ENCODE assay signal across 8 cellular contexts in genomic region chr6:108835218-108835850, GRCh38. TPM values are rescaled to one million over a fixed set of nuclear protein-coding genes. Genes with fewer than 3 reads are reported as not detected.
DNase-seq lines count a peak whose midpoint lies in the region; ATAC-seq and TF ChIP-seq lines count a peak whose summit lies in the region.

No MANE protein-coding gene starts in this region.

- ATAC-seq in GM18907 (IDR thresholded peaks at IDR 0.05; ENCODE audit: unreplicated experiment) (peak; percentile 84), HG03571 (IDR thresholded peaks at IDR 0.05; ENCODE audit: unreplicated experiment) (peak; percentile 69)
- ATAC-seq in effector memory CD8-positive, alpha-beta T cell (replicated peaks) = peak; percentile 85

- H3K18ac ChIP-seq in mesendoderm (ENCODE audit: low read length) = no peak overlapping the region

- H3K36me3 ChIP-seq in mesendoderm (ENCODE audit: control insufficient read depth, insufficient read depth, low read length) = no peaks in the 10 kb centered on the region

- peaks cover 26 to 36% of the 10 kb centered on the region in 2 donors for H3K4me1 Mint-ChIP-seq in effector memory CD8-positive, alpha-beta T cell (ENCODE audit: low read depth in 2 of 2)

- H3K27me3 Mint-ChIP-seq in effector memory CD8-positive, alpha-beta T cell = no peaks in the 10 kb centered on the region

- no peak overlapping the region for H3K4me2 ChIP-seq in mesendoderm (ENCODE audit: low read length)

- no peak overlapping the region for H3K4me3 Mint-ChIP-seq in effector memory CD8-positive, alpha-beta T cell

- H2BK5ac ChIP-seq in mesendoderm (ENCODE audit: low read length) = no peak overlapping the region

- H2AK5ac ChIP-seq in mesendoderm (ENCODE audit: low read length) = no peak overlapping the region

- H3K9me3 Mint-ChIP-seq in effector memory CD8-positive, alpha-beta T cell = no peaks in the 10 kb centered on the region

- TF ChIP-seq CTCF in AG09309 (IDR thresholded peaks at IDR 0.05; ENCODE audit: control insufficient read depth, insufficient read depth, low read depth, low read length, missing control alignments) = peak; percentile 93

- H3K27ac ChIP-seq in mesendoderm (ENCODE audit: low read depth, low read length) = no peak overlapping the region

- no peaks in the 10 kb centered on the region for H3K79me2 ChIP-seq in mesendoderm (ENCODE audit: control insufficient read depth, insufficient read depth, low read length)

- H3K27me3 ChIP-seq in mesendoderm (ENCODE audit: insufficient read depth, low read length, poor library complexity) = no peaks in the 10 kb centered on the region

- no peak overlapping the region for H2BK15ac ChIP-seq in mesendoderm (replicated peaks; ENCODE audit: low read depth)

- H3K36me3 Mint-ChIP-seq in effector memory CD8-positive, alpha-beta T cell (ENCODE audit: insufficient read depth) = peaks cover 13% of the 10 kb centered on the region

- H2BK120ac ChIP-seq in mesendoderm (ENCODE audit: low read depth, low read length) = no peak overlapping the region

- no peak overlapping the region for H3K23ac ChIP-seq in mesendoderm (ENCODE audit: low read length)

- H3K27ac Mint-ChIP-seq in effector memory CD8-positive, alpha-beta T cell = peak overlapping the region in 1 of 2 donors; percentile 94

- peaks cover 3% of the 10 kb centered on the region for H3K4me1 ChIP-seq in mesendoderm (ENCODE audit: control insufficient read depth, low read depth, low read length)

- H4K5ac ChIP-seq in mesendoderm (ENCODE audit: low read length) = no peak overlapping the region

- DNase-seq in AG09309 (ENCODE audit: low read depth) = peak; percentile 37
- peak; percentile 37 for DNase-seq in NK-92 (lab: John Stamatoyannopoulos, UW; ENCODE audit: unreplicated experiment)
- DNase-seq in activated CD8-positive, alpha-beta memory T cell treated with anti-CD3 and anti-CD28 coated beads for 1 hour (ENCODE audit: extremely low read depth in 1 of 2, low read depth in 1 of 2) = peak; percentile 64 to 74
- DNase-seq in effector memory CD8-positive, alpha-beta T cell = peak; percentile 80 to 85 (median 81)
- peak; percentile 81 for DNase-seq in mesendoderm
- DNase-seq in stimulated activated CD8-positive, alpha-beta memory T cell treated with anti-CD3 and anti-CD28 coated beads, Interleukin-2, amount 100 ng/mL, for 1 hour (ENCODE audit: low read depth in 2 of 2) = peak; percentile 73 to 75

- H3K4me3 ChIP-seq in AG09309 (ENCODE audit: control insufficient read depth, low read depth, low read length) (no peak overlapping the region), mesendoderm (ENCODE audit: low read length) (no peak overlapping the region)

- no peak overlapping the region for H4K8ac ChIP-seq in mesendoderm (ENCODE audit: low read depth, low read length)

- WGBS in mesendoderm (ENCODE audit: extremely low coverage, insufficient coverage, low lambda C conversion rate) = no CpG with 5 or more reads among the region's 4 CpGs

- H3K56ac ChIP-seq in mesendoderm (ENCODE audit: low read length) = no peak overlapping the region

- no peaks in the 10 kb centered on the region for H3K79me1 ChIP-seq in mesendoderm (ENCODE audit: low read length)

- no peak overlapping the region for H3K9ac ChIP-seq in mesendoderm (ENCODE audit: low read length)

- no peak overlapping the region for H3K4ac ChIP-seq in mesendoderm (ENCODE audit: low read depth, low read length)

RNA-seq across cellular contexts. Expression of gene ARMC2, which starts 12.9 kb away (rescaled TPM):
- 1.9 TPM for polyA plus RNA-seq in mesendoderm (2013, experiment 1 of 2)
- 2.0 TPM for polyA plus RNA-seq in mesendoderm (2013, experiment 2 of 2)
